ENCODE assay signal across 12 cellular contexts in genomic region chr17:27345141-27345904, GRCh38. TPM values are rescaled to one million over a fixed set of nuclear protein-coding genes. Genes with fewer than 3 reads are reported as not detected.
A peak's percentile ranks its signal among the peaks of the same experiment; 100 is the strongest.
DNase-seq lines count a peak whose midpoint lies in the region; ATAC-seq and TF ChIP-seq lines count a peak whose summit lies in the region.
"Had no signal": no experiment of that assay in that cellular context is flagged by ENCODE, and none has a peak within 500 bp of the region (broad histone marks: within the 10 kb centered on the region; RNA-seq: fewer than 3 reads in every experiment).

No MANE protein-coding gene starts in this region.

- no peaks in the 10 kb centered on the region for H3K9me2 ChIP-seq in hepatocyte (replicated peaks; ENCODE audit: insufficient read depth)

- no peaks in the 10 kb centered on the region for H3K36me3 ChIP-seq in hepatocyte (replicated peaks; ENCODE audit: insufficient read depth, low read depth)
- H3K36me3 ChIP-seq: transverse colon had no signal

- no peak for ATAC-seq in HG03378 (IDR thresholded peaks at IDR 0.05; ENCODE audit: unreplicated experiment)
- no peak for ATAC-seq in effector memory CD8-positive, alpha-beta T cell (replicated peaks)

- no peak overlapping the region for H2BK20ac ChIP-seq in H9 (ENCODE audit: low read depth, low read length, poor library complexity, severe bottlenecking)

- DNase-seq in H9 (peak; percentile 97), SK-N-DZ (ENCODE audit: low spot score) (peak; percentile 49), hepatocyte (ENCODE audit: low spot score) (peak; percentile 89), occipital lobe (lab: John Stamatoyannopoulos, UW) (peak; percentile 41), DMS 273 (lab: John Stamatoyannopoulos, UW; ENCODE audit: unreplicated experiment) (no peak)
- no peak for DNase-seq in effector memory CD8-positive, alpha-beta T cell
- no peak for DNase-seq in stimulated activated CD4-positive, alpha-beta T cell treated with anti-CD3 and anti-CD28 coated beads, Interleukin-15, amount 100 ng/mL, for 24 hours
- DNase-seq: DMS79 treated with DMSO at 0.1 percent for 48 hours, NCI-H1694 treated with DMSO at 0.1 percent for 48 hours, transverse colon had no signal

- H2BK5ac ChIP-seq in H9 (ENCODE audit: insufficient read length, low read length), result no peak overlapping the region

- H3K4me2 ChIP-seq in H9 (ENCODE audit: insufficient read depth, insufficient read length, low read length) (peak overlapping the region; percentile 62), hepatocyte (peak overlapping the region; percentile 79)

- H3K9ac ChIP-seq in H9 (ENCODE audit: extremely low read depth, insufficient read length, low read length), result peak overlapping the region; percentile 86

- peak overlapping the region; percentile 45 for H4K91ac ChIP-seq in H9 (ENCODE audit: insufficient read length, low read depth, low read length)

- H3K4me1 Mint-ChIP-seq in H9, result peaks cover 33 to 56% of the 10 kb centered on the region in 2 experiments
- H3K4me1 Mint-ChIP-seq in effector memory CD8-positive, alpha-beta T cell (ENCODE audit: low read depth in 2 of 2), result peaks cover 6% of the 10 kb centered on the region in 2 donors

- H3K9me3 ChIP-seq in H9 (ENCODE audit: control insufficient read depth, low read depth, low read length) (no peaks in the 10 kb centered on the region), hepatocyte (ENCODE audit: low read depth) (no peaks in the 10 kb centered on the region)
- H3K9me3 ChIP-seq: transverse colon had no signal

- no peak overlapping the region for H3K23ac ChIP-seq in H9 (ENCODE audit: insufficient read length, low read depth, low read length)

- H4K8ac ChIP-seq in H9 (replicated peaks; ENCODE audit: insufficient read length, low read depth, low read length), result no peak overlapping the region

- peak overlapping the region; percentile 90 for H3K14ac ChIP-seq in H9 (ENCODE audit: insufficient read depth, low read length)

- no peak overlapping the region for H2AFZ ChIP-seq in H9 (ENCODE audit: low read length)
- peak overlapping the region; percentile 55 for H2AFZ ChIP-seq in hepatocyte

- H3K9me3 Mint-ChIP-seq in H9, result no peaks in the 10 kb centered on the region; a peak in 1 of 5 replicates
- no peaks in the 10 kb centered on the region for H3K9me3 Mint-ChIP-seq in effector memory CD8-positive, alpha-beta T cell

- no peak overlapping the region for H2BK12ac ChIP-seq in H9 (ENCODE audit: insufficient read length, low read depth, low read length)

- no peak overlapping the region for H2BK15ac ChIP-seq in H9 (ENCODE audit: low read depth, low read length)

- peak overlapping the region; percentile 87 for H3T11ph ChIP-seq in H9 (ENCODE audit: low read length)

- peak overlapping the region; percentile 95 for H3K18ac ChIP-seq in H9 (ENCODE audit: insufficient read length, low read depth, low read length)

- H2AK5ac ChIP-seq in H9 (ENCODE audit: insufficient read length, low read length), result no peak overlapping the region

- H3K56ac ChIP-seq in H9 (ENCODE audit: insufficient read length, low read depth, low read length), result no peak overlapping the region

- H3K4ac ChIP-seq in H9 (ENCODE audit: low read depth, low read length), result peak overlapping the region; percentile 47; the same call in 1 of the 2 replicates

- peak overlapping the region; percentile 100 for H3K27ac Mint-ChIP-seq in H9
- H3K27ac Mint-ChIP-seq in effector memory CD8-positive, alpha-beta T cell, result peak overlapping the region in 1 of 2 donors; percentile 35
- H3K27ac Mint-ChIP-seq: activated naive CD8-positive, alpha-beta T cell had no signal

- TF ChIP-seq CTCF in H9 (conservative IDR thresholded peaks at IDR 0.05), result no peak
- TF ChIP-seq CTCF in hepatocyte (IDR thresholded peaks at IDR 0.05; ENCODE audit: poor library complexity), result no peak

- H3K27ac ChIP-seq in H9 (ENCODE audit: insufficient read length, low read depth, low read length) (peak overlapping the region; percentile 98), hepatocyte (peak overlapping the region; percentile 95)

- H3K79me1 ChIP-seq in H9 (ENCODE audit: insufficient read depth, low read depth, low read length, poor library complexity, severe bottlenecking), result no peaks in the 10 kb centered on the region

- H3K4me3 ChIP-seq in hepatocyte, result peak overlapping the region; percentile 14
- H3K4me3 ChIP-seq: transverse colon had no signal

- H4K5ac ChIP-seq in H9 (ENCODE audit: insufficient read length, low read depth, low read length), result peak overlapping the region; percentile 50

- H3K23me2 ChIP-seq in H9 (ENCODE audit: insufficient read length, low read depth, low read length, poor library complexity, severe bottlenecking), result peaks cover 3% of the 10 kb centered on the region

- WGBS in H9 (ENCODE audit: extremely low coverage, insufficient read length, low lambda C conversion rate), result no CpG with 5 or more reads among the region's 17 CpGs
- WGBS in hepatocyte (ENCODE audit: low lambda C conversion rate, missing lambda C conversion rate), result 10% methylated on average over 17 of the region's 17 CpGs

- no peaks in the 10 kb centered on the region for H4K20me1 ChIP-seq in H9 (ENCODE audit: control insufficient read depth, insufficient read depth, insufficient read length)
- no peaks in the 10 kb centered on the region for H4K20me1 ChIP-seq in hepatocyte (ENCODE audit: insufficient read depth, poor library complexity, severe bottlenecking)

- no peaks in the 10 kb centered on the region for H3K27me3 ChIP-seq in H9 (ENCODE audit: insufficient read depth, low read length)
- no peaks in the 10 kb centered on the region for H3K27me3 ChIP-seq in hepatocyte
- H3K27me3 ChIP-seq: transverse colon had no signal

- no peaks in the 10 kb centered on the region for H3K27me3 Mint-ChIP-seq in H9 (ENCODE audit: low read depth)
- peaks cover 0 to 9% of the 10 kb centered on the region in 2 donors for H3K27me3 Mint-ChIP-seq in effector memory CD8-positive, alpha-beta T cell

- H3K36me3 Mint-ChIP-seq in H9 (ENCODE audit: insufficient read depth in 1 of 3, low read depth in 3 of 3), result no peaks in the 10 kb centered on the region
- H3K36me3 Mint-ChIP-seq in effector memory CD8-positive, alpha-beta T cell (ENCODE audit: insufficient read depth), result no peaks in the 10 kb centered on the region
- H3K36me3 Mint-ChIP-seq: activated naive CD8-positive, alpha-beta T cell had no signal

- peak overlapping the region; percentile 76 to 88 for H3K4me3 Mint-ChIP-seq in H9
- H3K4me3 Mint-ChIP-seq in effector memory CD8-positive, alpha-beta T cell, result no peak overlapping the region
- H3K4me3 Mint-ChIP-seq: activated naive CD8-positive, alpha-beta T cell had no signal

- peaks cover 6% of the 10 kb centered on the region; the same call in 1 of the 2 replicates for H3K4me1 ChIP-seq in H9 (ENCODE audit: insufficient read depth, low read length)
- H3K4me1 ChIP-seq in hepatocyte (ENCODE audit: insufficient read depth), result peaks cover 32% of the 10 kb centered on the region

- peak overlapping the region; percentile 99 for H2BK120ac ChIP-seq in H9 (ENCODE audit: low read depth, low read length, poor library complexity, severe bottlenecking)

- no peaks in the 10 kb centered on the region for H3K79me2 ChIP-seq in H9 (ENCODE audit: insufficient read depth, low read length)
- H3K79me2 ChIP-seq in hepatocyte, result no peaks in the 10 kb centered on the region

RNA-seq across cellular contexts. Expression of gene WSB1, which starts 51.4 kb away (rescaled TPM):
- 173 and 187 TPM in 2 replicates for total RNA-seq in H9 (2021)
- 144 and 167 TPM in 2 replicates for polyA plus RNA-seq in SK-N-DZ (2014; cell fraction: cytosol; rRNA removed)
- 401 and 428 TPM in 2 replicates for polyA plus RNA-seq in SK-N-DZ (2014; cell fraction: nucleus; rRNA removed)
- 179 and 214 TPM in 2 replicates for total RNA-seq in hepatocyte
- 161 and 206 TPM in 2 replicates for polyA plus RNA-seq in hepatocyte
- total RNA-seq in occipital lobe, result 299 TPM

Comparison
In these comparisons a context has a peak if more than half of its experiments do, and no peak if none do; other contexts are left out.
1. DNase-seq: peak in H9 (single experiment), SK-N-DZ (single experiment), hepatocyte (single experiment) and occipital lobe (single experiment); none in effector memory CD8-positive, alpha-beta T cell (0 of 3), DMS 273 (single experiment) and stimulated activated CD4-positive, alpha-beta T cell treated with anti-CD3 and anti-CD28 coated beads, Interleukin-15, amount 100 ng/mL, for 24 hours (single experiment).
2. H3K4me3 Mint-ChIP-seq: peak in H9 (2 of 2); none in effector memory CD8-positive, alpha-beta T cell (0 of 2).